ENCODE assay signal across 18 cellular contexts in genomic region chr12:76587428-76588178, GRCh38. TPM values are rescaled to one million over a fixed set of nuclear protein-coding genes. Genes with fewer than 3 reads are reported as not detected.
A peak's percentile ranks its signal among the peaks of the same experiment; 100 is the strongest.
DNase-seq lines count a peak whose midpoint lies in the region; ATAC-seq, FAIRE-seq and TF ChIP-seq lines count a peak whose summit lies in the region.
"Had no signal": no experiment of that assay in that cellular context is flagged by ENCODE, and none has a peak within 500 bp of the region (broad histone marks: within the 10 kb centered on the region; RNA-seq: fewer than 3 reads in every experiment).

No MANE protein-coding gene starts in this region.

- H3K27ac ChIP-seq in kidney (ENCODE audit: low read depth in 2 of 2, low read length in 2 of 2) (no peak overlapping the region), upper lobe of right lung (peak overlapping the region; percentile 52)
- H3K27ac ChIP-seq: neural progenitor cell had no signal

- no peaks in the 10 kb centered on the region for H3K36me3 ChIP-seq in kidney (ENCODE audit: control insufficient read depth in 1 of 2, insufficient read depth in 2 of 2, low read length in 2 of 2)
- no peaks in the 10 kb centered on the region for H3K36me3 ChIP-seq in upper lobe of right lung
- H3K36me3 ChIP-seq: neural progenitor cell, stomach had no signal

- H3K9ac ChIP-seq in kidney (ENCODE audit: low read length in 2 of 2), result no peak overlapping the region
- H3K9ac ChIP-seq: neural progenitor cell had no signal

- TF ChIP-seq POLR2A in erythroblast (IDR thresholded peaks at IDR 0.05; ENCODE audit: low read length), result no peak
- TF ChIP-seq POLR2A in GM18505 (IDR thresholded peaks at IDR 0.05; ENCODE audit: borderline replicate concordance, extremely low read depth, insufficient read depth, insufficient read length), result no peak

- intact Hi-C loops in Right ventricle myocardium superior (cut with DNase I), result no loop called here
- intact Hi-C loops in Right ventricle myocardium inferior (cut with DNase I), result no loop called here
- intact Hi-C loops in kidney (cut with DNase I), result no loop called here
- intact Hi-C loops in upper lobe of right lung (cut with DNase I), result no loop called here

- DNase-seq in Right ventricle myocardium superior (no peak), Right ventricle myocardium inferior (ENCODE audit: missing footprints) (no peak), choroid plexus epithelial cell (ENCODE audit: low read depth) (peak; percentile 60), kidney (no peak), upper lobe of right lung (no peak), erythroblast (lab: John Stamatoyannopoulos, UW) (no peak), superior temporal gyrus (ENCODE audit: extremely low spot score) (no peak)
- DNase-seq: 8988T, C1 segment of cervical spinal cord, NCI-H1417 treated with DMSO at 0.1 percent for 48 hours, stomach had no signal

- peak; percentile 42 for ATAC-seq in Right ventricle myocardium superior (ENCODE audit: poor library complexity)
- no peak for ATAC-seq in Right ventricle myocardium inferior
- ATAC-seq in upper lobe of right lung, result no peak
- ATAC-seq in GM18505 (IDR thresholded peaks at IDR 0.05; ENCODE audit: unreplicated experiment), result no peak
- ATAC-seq: activated CD4-positive, alpha-beta T cell treated with anti-CD3 and anti-CD28 coated beads for 36 hours; left colon had no signal

- no peak for TF ChIP-seq CTCF in choroid plexus epithelial cell (conservative IDR thresholded peaks at IDR 0.05; ENCODE audit: low read depth, low read length)
- TF ChIP-seq CTCF in kidney (IDR thresholded peaks at IDR 0.05; ENCODE audit: borderline replicate concordance, extremely low read depth, insufficient read depth), result no peak
- TF ChIP-seq CTCF in upper lobe of right lung (IDR thresholded peaks at IDR 0.05), result no peak

- no peaks in the 10 kb centered on the region for H3K9me3 ChIP-seq in kidney (ENCODE audit: control insufficient read depth in 1 of 2, low read length in 2 of 2)
- no peaks in the 10 kb centered on the region for H3K9me3 ChIP-seq in upper lobe of right lung
- H3K9me3 ChIP-seq: mucosa of descending colon, stomach had no signal

- no peaks in the 10 kb centered on the region for H3K27me3 ChIP-seq in upper lobe of right lung
- H3K27me3 ChIP-seq: neural progenitor cell, stomach had no signal

- no peak overlapping the region for H3K4me3 ChIP-seq in choroid plexus epithelial cell (ENCODE audit: low read depth, low read length)
- H3K4me3 ChIP-seq in kidney (ENCODE audit: low read length in 2 of 2), result no peak overlapping the region
- H3K4me3 ChIP-seq in upper lobe of right lung, result no peak overlapping the region
- H3K4me3 ChIP-seq: mucosa of descending colon, neural progenitor cell, smooth muscle cell, stomach had no signal

- no peaks in the 10 kb centered on the region for H3K4me1 ChIP-seq in kidney (ENCODE audit: control insufficient read depth in 1 of 2, insufficient read depth in 1 of 2, low read depth in 1 of 2, low read length in 2 of 2)
- peaks cover 8% of the 10 kb centered on the region for H3K4me1 ChIP-seq in upper lobe of right lung
- H3K4me1 ChIP-seq: neural progenitor cell, stomach had no signal

- peak; percentile 6 for FAIRE-seq in kidney (lab: Jason Lieb, UNC)
- FAIRE-seq: colon had no signal

RNA-seq across cellular contexts. Expression of gene OSBPL8, which starts 28.0 kb away (rescaled TPM):
- 24.9 TPM for total RNA-seq in Right ventricle myocardium superior
- 33.1 TPM for total RNA-seq in Right ventricle myocardium inferior
- total RNA-seq in kidney, result 69.7 TPM
- 11.5 TPM for polyA plus RNA-seq in kidney (ENCODE audit: insufficient read depth, low read depth, low replicate concordance)
- total RNA-seq in upper lobe of right lung, result 97.3 TPM
